11 cellular contexts compared by ENCODE assay signal in genomic region chrX:147875866-147876596, GRCh38. TPM values are rescaled to one million over a fixed set of nuclear protein-coding genes. Genes with fewer than 3 reads are reported as not detected.
A peak's percentile ranks its signal among the peaks of the same experiment; 100 is the strongest.
DNase-seq lines count a peak whose midpoint lies in the region; ATAC-seq and TF ChIP-seq lines count a peak whose summit lies in the region.
"Had no signal": no experiment of that assay in that cellular context is flagged by ENCODE, and none has a peak within 500 bp of the region (broad histone marks: within the 10 kb centered on the region; RNA-seq: fewer than 3 reads in every experiment).

No MANE protein-coding gene starts in this region.

- ATAC-seq in GM21360 (IDR thresholded peaks at IDR 0.05; ENCODE audit: unreplicated experiment) (peak; percentile 98), HG03139 (IDR thresholded peaks at IDR 0.05; ENCODE audit: unreplicated experiment) (peak; percentile 97)

- TF ChIP-seq CTCF in GM06990 (IDR thresholded peaks at IDR 0.05; ENCODE audit: insufficient read depth, low read length, poor library complexity, severe bottlenecking) (no peak), astrocyte of the spinal cord (IDR thresholded peaks at IDR 0.05; ENCODE audit: low read depth, low read length) (no peak)

- peak; percentile 25 for DNase-seq in GM06990 (ENCODE audit: extremely low read depth, insufficient read length)
- peak; percentile 4 for DNase-seq in astrocyte of the spinal cord (ENCODE audit: low read depth, low spot score)
- no peak for DNase-seq in NCI-H748 treated with DMSO at 0.1 percent for 48 hours (lab: John Stamatoyannopoulos, UW)
- DNase-seq in posterior vena cava (ENCODE audit: low spot score): no peak
- DNase-seq in HuH-7 (ENCODE audit: low spot score): no peak
- DNase-seq in NCI-H345 treated with DMSO at 0.1 percent for 48 hours (lab: John Stamatoyannopoulos, UW; ENCODE audit: unreplicated experiment): no peak
- DNase-seq: activated CD4-positive, alpha-beta T cell treated with anti-CD3 and anti-CD28 coated beads, Interleukin-2, amount 50 U/mL, for 4 hours; H7; NK-92 treated with Interleukin-12 subunit alpha and Interleukin-12 subunit beta, amount 100 ng/mL, for 24 hours had no signal

- H3K36me3 ChIP-seq in GM06990 (ENCODE audit: control insufficient read depth, insufficient read depth, low read length): no peaks in the 10 kb centered on the region

- in situ Hi-C loops in astrocyte of the spinal cord (cut with HindIII; ENCODE audit: low sequenced_read_pairs): no loop called here

- H3K27me3 ChIP-seq in GM06990 (replicated peaks; ENCODE audit: control insufficient read depth, insufficient read depth, low read length): no peaks in the 10 kb centered on the region

- intact Hi-C loops in posterior vena cava (cut with DNase I): no loop called here

- H3K4me3 ChIP-seq in GM06990 (replicated peaks; ENCODE audit: low read depth, low read length) (no peak overlapping the region), astrocyte of the spinal cord (ENCODE audit: low read depth, low read length) (no peak overlapping the region)

RNA-seq across cellular contexts. Expression of gene FMR1, which starts 35.7 kb away (rescaled TPM):
- total RNA-seq in posterior vena cava: 10 to 100 TPM; 40.3 to 41.7 TPM

Comparison
In these comparisons a context has a peak if more than half of its experiments do, and no peak if none do; other contexts are left out.
1. DNase-seq: peak in GM06990 (single experiment) and astrocyte of the spinal cord (single experiment); none in NCI-H748 treated with DMSO at 0.1 percent for 48 hours (single experiment), posterior vena cava (single experiment), HuH-7 (single experiment) and NCI-H345 treated with DMSO at 0.1 percent for 48 hours (single experiment).